In the genomic region with DNA sequence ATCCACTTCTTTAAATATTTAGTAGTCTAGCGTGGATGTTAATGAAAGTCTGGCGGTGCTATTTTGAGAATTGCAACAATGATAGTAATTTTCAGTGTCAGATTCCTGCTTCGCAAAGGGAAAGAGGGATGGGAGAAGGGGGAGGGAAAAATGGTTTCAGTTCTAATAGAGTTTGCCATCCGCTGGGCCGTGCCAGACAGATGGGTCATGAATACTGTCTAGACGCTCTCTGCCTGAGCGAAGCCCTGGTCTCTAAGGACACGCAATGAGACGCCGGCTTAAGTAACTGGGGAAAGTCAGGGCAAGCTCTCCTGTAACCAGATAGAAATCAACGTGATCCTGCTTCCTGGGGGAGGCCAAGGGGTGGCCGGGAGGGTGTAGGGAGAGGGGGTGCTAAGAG, we compare ENCODE assay signal across 8 cellular contexts.
DNase-seq lines count a peak whose midpoint lies in the region; ATAC-seq and TF ChIP-seq lines count a peak whose summit lies in the region.

No MANE protein-coding gene starts in this region.

- no peak for ATAC-seq in HG03342 (IDR thresholded peaks at IDR 0.05; ENCODE audit: unreplicated experiment)

- H2AFZ ChIP-seq in fibroblast of lung (ENCODE audit: low read length), result no peak overlapping the region

- DNase-seq in EH (ENCODE audit: low read depth) (peak; percentile 89), NCI-H526 treated with DMSO at 0.1 percent for 48 hours (lab: John Stamatoyannopoulos, UW) (peak; percentile 78), fibroblast of lung (ENCODE audit: low read depth in 2 of 2) (peak; percentile 29 to 95), posterior vena cava (ENCODE audit: low spot score) (peak; percentile 93), SKM-1 treated with dmso at 0.1 percent for 144 hours (lab: John Stamatoyannopoulos, UW; ENCODE audit: unreplicated experiment) (no peak), SIG-M5 treated with dmso at 0.1 percent for 504 hours (lab: John Stamatoyannopoulos, UW; ENCODE audit: unreplicated experiment) (no peak), NOMO-1 (lab: John Stamatoyannopoulos, UW; ENCODE audit: unreplicated experiment in 2 of 2) (no peak)

- H3K9me3 ChIP-seq in fibroblast of lung (ENCODE audit: control insufficient read depth, insufficient read depth, low read depth, low read length), result no peaks in the 10 kb centered on the region

- H3K4me3 ChIP-seq in fibroblast of lung (replicated peaks in 1 of 4; ENCODE audit: control extremely low read depth in 1 of 4, insufficient read depth in 1 of 4, low read depth in 3 of 4, low read length in 4 of 4), result no peak overlapping the region

- no peaks in the 10 kb centered on the region for H3K79me2 ChIP-seq in fibroblast of lung (ENCODE audit: control insufficient read depth, insufficient read depth, low read length)

- no peaks in the 10 kb centered on the region for H4K20me1 ChIP-seq in fibroblast of lung (ENCODE audit: control insufficient read depth, extremely low read depth, insufficient read depth, low read length)

- no peak for TF ChIP-seq CTCF in fibroblast of lung (conservative IDR thresholded peaks at IDR 0.05 in 1 of 2, IDR thresholded peaks at IDR 0.05 in 1 of 2; ENCODE audit: low read depth in 1 of 2, low read length in 2 of 2)

- H3K4me1 ChIP-seq in fibroblast of lung (ENCODE audit: control insufficient read depth, extremely low read depth, insufficient read depth, low read length), result no peaks in the 10 kb centered on the region

- H3K27ac ChIP-seq in fibroblast of lung (ENCODE audit: insufficient read depth, low read length), result no peak overlapping the region

- no peak overlapping the region for H3K4me2 ChIP-seq in fibroblast of lung (ENCODE audit: extremely low read depth, insufficient read depth, low read length)

- peaks cover 3% of the 10 kb centered on the region for H3K27me3 ChIP-seq in fibroblast of lung (ENCODE audit: control insufficient read depth, insufficient read depth, low read length)

- no peak overlapping the region for H3K9ac ChIP-seq in fibroblast of lung (ENCODE audit: insufficient read depth, low read length)

- no peaks in the 10 kb centered on the region for H3K36me3 ChIP-seq in fibroblast of lung (ENCODE audit: control insufficient read depth, insufficient read depth, low read length)

- intact Hi-C loops in posterior vena cava (cut with DNase I), result loop anchor here in 1 of 2 donors (10.0 kb wide), 1 partner anchor 47 kb away; no protein-coding TSS in a partner anchor

Comparison
In these comparisons a context has a peak if more than half of its experiments do, and no peak if none do; other contexts are left out.
1. DNase-seq: peak in EH (single experiment), NCI-H526 treated with DMSO at 0.1 percent for 48 hours (single experiment), fibroblast of lung (2 of 2) and posterior vena cava (single experiment); none in SKM-1 treated with dmso at 0.1 percent for 144 hours (single experiment), SIG-M5 treated with dmso at 0.1 percent for 504 hours (single experiment) and NOMO-1 (0 of 2).